In genomic region chr14:21749306-21749868, GRCh38 we compare ENCODE assay signal across 1 cellular context.
TF ChIP-seq lines count a peak whose summit lies in the region.

No MANE protein-coding gene starts in this region.

TF ChIP-seq in H1, 55 proteins besides CTCF, POLR2A, EP300 and RAD21 (continued from another document):
- TF ChIP-seq USF2 (IDR thresholded peaks at IDR 0.05; ENCODE audit: low read length) (no peak), SP4 (IDR thresholded peaks at IDR 0.05; ENCODE audit: low read length) (no peak)
